In genomic region chr18:22975508-22975907, GRCh38 we compare ENCODE assay signal across 1 cellular context.
TF ChIP-seq lines count a peak whose summit lies in the region.

No MANE protein-coding gene starts in this region.

TF ChIP-seq in HepG2, 621 proteins besides CTCF, POLR2A, EP300 and RAD21 (continued from another document):
- TF ChIP-seq ATF6 (CRISPR knock-in tag; conservative IDR thresholded peaks at IDR 0.05), result no peak
- TF ChIP-seq AGO2 (optimal IDR thresholded peaks at IDR 0.05; ENCODE audit: low read depth, low read length), result no peak
- TF ChIP-seq JUNB (CRISPR knock-in tag; IDR thresholded peaks at IDR 0.05; ENCODE audit: borderline replicate concordance), result no peak
- no peak for TF ChIP-seq ZNF335 (CRISPR knock-in tag; IDR thresholded peaks at IDR 0.05)
